15 cellular contexts compared by ENCODE assay signal in the genomic region with DNA sequence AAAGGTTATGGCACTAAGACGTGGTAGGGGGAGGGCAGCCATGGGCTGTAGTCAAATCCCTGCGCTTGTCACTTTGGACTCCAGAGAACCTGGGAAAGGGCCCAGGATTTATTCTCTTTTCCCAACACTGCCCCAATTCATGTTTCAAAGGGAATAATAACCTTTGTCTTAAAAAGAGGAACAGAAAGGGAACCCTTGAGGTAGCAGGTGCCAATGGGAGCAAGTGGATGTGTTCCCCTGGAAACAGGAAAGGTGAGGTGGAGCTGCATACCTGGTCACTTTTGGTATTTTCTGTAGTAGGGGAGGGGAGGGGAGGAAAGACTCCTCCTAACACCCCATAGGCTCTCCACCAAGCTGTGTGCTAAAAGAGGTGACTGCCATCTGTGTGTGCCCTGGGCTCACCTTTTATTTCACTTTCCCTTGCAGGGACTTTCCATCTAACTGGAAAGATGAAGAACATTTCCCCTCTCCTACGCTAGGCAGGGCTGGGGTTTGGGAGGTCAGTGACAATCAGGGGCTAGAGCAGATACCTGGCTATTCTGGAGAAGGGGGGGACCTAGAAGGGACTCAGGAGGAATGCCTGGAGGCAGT.
"Had no signal": no experiment of that assay in that cellular context is flagged by ENCODE, and none has a peak within 500 bp of the region (broad histone marks: within the 10 kb centered on the region; RNA-seq: fewer than 3 reads in every experiment).

No MANE protein-coding gene starts in this region.

- FAIRE-seq: colon, islet of Langerhans, pancreas had no signal

- H3K9me3 Mint-ChIP-seq: neural crest cell; T-helper 1 cell treated with Interleukin-12 subunit alpha and Interleukin-12 subunit beta and Interleukin-4 antibody, amounts not matched to agents 30 μg/mL and 1 μg/mL, for 36 hours had no signal

- H3K9me3 ChIP-seq: heart left ventricle, left ventricle myocardium inferior, pancreas, tibial nerve had no signal

- H3K4me3 ChIP-seq: cardiac muscle cell, heart left ventricle, left ventricle myocardium inferior, pancreas, tibial nerve had no signal

- ATAC-seq: heart left ventricle, SK-N-SH treated with all-trans-retinoic acid at 6 μM for 48 hours had no signal

- H3K4me3 Mint-ChIP-seq: neural crest cell; T-helper 1 cell treated with Interleukin-12 subunit alpha and Interleukin-12 subunit beta and Interleukin-4 antibody, amounts not matched to agents 30 μg/mL and 1 μg/mL, for 36 hours had no signal

- H3K27ac ChIP-seq: cardiac muscle cell, heart left ventricle, left ventricle myocardium inferior, pancreas, tibial nerve had no signal

- H3K4me1 Mint-ChIP-seq: neural crest cell had no signal

- H3K27ac Mint-ChIP-seq: T-helper 1 cell treated with Interleukin-12 subunit alpha and Interleukin-12 subunit beta and Interleukin-4 antibody, amounts not matched to agents 30 μg/mL and 1 μg/mL, for 36 hours had no signal

- H3K4me1 ChIP-seq: left ventricle myocardium inferior, pancreas had no signal

- DNase-seq: activated CD4-positive, alpha-beta T cell treated with anti-CD3 and anti-CD28 coated beads for 48 hours; activated effector memory CD4-positive, alpha-beta T cell treated with anti-CD3 and anti-CD28 coated beads, Interleukin-2, amount 50 U/mL, for 16 hours; activated T-cell treated with anti-CD3 and anti-CD28 coated beads, Interleukin-2, amount 50 U/mL, for 1 hour; foreskin melanocyte; heart left ventricle; left ventricle myocardium inferior; mesendoderm had no signal
